ENCODE assay signal across 1 cellular context in genomic region chr17:79732804-79733691, GRCh38.
TF ChIP-seq lines count a peak whose summit lies in the region.

No MANE protein-coding gene starts in this region.

TF ChIP-seq in HepG2, 621 proteins besides CTCF, POLR2A, EP300 and RAD21 (continued from another document and continues in another):
- TF ChIP-seq IRF9 (CRISPR knock-in tag; IDR thresholded peaks at IDR 0.05; ENCODE audit: borderline replicate concordance): no peak; the same call in 1 of the 2 replicates
- TF ChIP-seq ZNF792 (CRISPR knock-in tag; IDR thresholded peaks at IDR 0.05): no peak; the same call in 1 of the 2 replicates
- no peak for TF ChIP-seq BRF2 (CRISPR knock-in tag; IDR thresholded peaks at IDR 0.05)
- TF ChIP-seq KDM6A (CRISPR knock-in tag; IDR thresholded peaks at IDR 0.05; ENCODE audit: low read depth): no peak
- TF ChIP-seq MYC (CRISPR knock-in tag; IDR thresholded peaks at IDR 0.05; ENCODE audit: borderline replicate concordance): peak; percentile 75; the same call in 1 of the 2 replicates
- TF ChIP-seq PHB2 (IDR thresholded peaks at IDR 0.05; ENCODE audit: partially characterized antibody): no peak
- TF ChIP-seq MYNN (CRISPR knock-in tag; IDR thresholded peaks at IDR 0.05; ENCODE audit: low read depth): no peak
- no peak for TF ChIP-seq WIZ (CRISPR knock-in tag; IDR thresholded peaks at IDR 0.05)
- no peak for TF ChIP-seq ZNF513 (CRISPR knock-in tag; conservative IDR thresholded peaks at IDR 0.05)
- TF ChIP-seq SMAD1 (CRISPR knock-in tag; IDR thresholded peaks at IDR 0.05; ENCODE audit: borderline replicate concordance, low read depth): no peak
- no peak for TF ChIP-seq SSRP1 (CRISPR knock-in tag; IDR thresholded peaks at IDR 0.05)
- no peak for TF ChIP-seq NBN (conservative IDR thresholded peaks at IDR 0.05)
- no peak for TF ChIP-seq E2F1 (CRISPR knock-in tag; IDR thresholded peaks at IDR 0.05)
- TF ChIP-seq MBD4 (IDR thresholded peaks at IDR 0.05; ENCODE audit: borderline replicate concordance, low read length): no peak
- peak; percentile 41; the same call in 1 of the 2 replicates for TF ChIP-seq NCOA2 (CRISPR knock-in tag; IDR thresholded peaks at IDR 0.05)
- TF ChIP-seq ZNF234 (CRISPR knock-in tag; conservative IDR thresholded peaks at IDR 0.05): no peak
- TF ChIP-seq PAF1 (CRISPR knock-in tag; IDR thresholded peaks at IDR 0.05): no peak
- 0 out of 2 replicates have a peak, but pooled peaks have one; percentile 9 for TF ChIP-seq ZNF616 (CRISPR knock-in tag; IDR thresholded peaks at IDR 0.05; ENCODE audit: low read depth)
- no peak for TF ChIP-seq PLSCR1 (CRISPR knock-in tag; IDR thresholded peaks at IDR 0.05; ENCODE audit: borderline replicate concordance)
- no peak for TF ChIP-seq PAWR (CRISPR knock-in tag; IDR thresholded peaks at IDR 0.05; ENCODE audit: borderline replicate concordance)
- peak; percentile 78 for TF ChIP-seq FOXA3 (CRISPR knock-in tag; IDR thresholded peaks at IDR 0.05)
- no peak for TF ChIP-seq ZFP62 (CRISPR knock-in tag; IDR thresholded peaks at IDR 0.05)
- TF ChIP-seq SKI (IDR thresholded peaks at IDR 0.05; ENCODE audit: partially characterized antibody): peak; percentile 79
- no peak for TF ChIP-seq ZNF775 (CRISPR knock-in tag; IDR thresholded peaks at IDR 0.05; ENCODE audit: borderline replicate concordance)
- TF ChIP-seq ZNF414 (CRISPR knock-in tag; IDR thresholded peaks at IDR 0.05): 0 out of 2 replicates have a peak, but pooled peaks have one; percentile 37
- no peak for TF ChIP-seq CBX5 (CRISPR knock-in tag; IDR thresholded peaks at IDR 0.05; ENCODE audit: borderline replicate concordance)
- no peak for TF ChIP-seq ZNF674 (CRISPR knock-in tag; IDR thresholded peaks at IDR 0.05; ENCODE audit: low read depth)
- TF ChIP-seq ZBTB40 (IDR thresholded peaks at IDR 0.05): no peak
- peak; percentile 59; the same call in 1 of the 2 replicates for TF ChIP-seq ZBTB40 (CRISPR knock-in tag; IDR thresholded peaks at IDR 0.05)
- TF ChIP-seq ZMAT5 (CRISPR knock-in tag; IDR thresholded peaks at IDR 0.05; ENCODE audit: borderline replicate concordance, low read depth): no peak
- no peak for TF ChIP-seq ZNF18 (CRISPR knock-in tag; IDR thresholded peaks at IDR 0.05; ENCODE audit: insufficient replicate concordance)
- peak; percentile 64; the same call in 1 of the 2 replicates for TF ChIP-seq ZNF280D (CRISPR knock-in tag; IDR thresholded peaks at IDR 0.05)
- TF ChIP-seq NCOA1 (CRISPR knock-in tag; IDR thresholded peaks at IDR 0.05): 0 out of 2 replicates have a peak, but pooled peaks have one; percentile 45
- no peak for TF ChIP-seq NR0B2 (CRISPR knock-in tag; IDR thresholded peaks at IDR 0.05)
- no peak for TF ChIP-seq ZMYM2 (CRISPR knock-in tag; IDR thresholded peaks at IDR 0.05)
- no peak for TF ChIP-seq ZNF879 (CRISPR knock-in tag; IDR thresholded peaks at IDR 0.05)
- no peak for TF ChIP-seq IKZF4 (CRISPR knock-in tag; IDR thresholded peaks at IDR 0.05; ENCODE audit: borderline replicate concordance, low read depth, not compliant biosample characterization)
